8 cellular contexts compared by ENCODE assay signal in genomic region chr20:50226093-50226974, GRCh38. TPM values are rescaled to one million over a fixed set of nuclear protein-coding genes. Genes with fewer than 3 reads are reported as not detected.
DNase-seq lines count a peak whose midpoint lies in the region; ATAC-seq, FAIRE-seq and TF ChIP-seq lines count a peak whose summit lies in the region.

No MANE protein-coding gene starts in this region.

- no peak overlapping the region for H3K18ac ChIP-seq in neuronal stem cell (ENCODE audit: low read length)

- H3K79me2 ChIP-seq in HepG2 (ENCODE audit: insufficient read depth, low read length), result no peaks in the 10 kb centered on the region
- H3K79me2 ChIP-seq in GM23338 (replicated peaks; ENCODE audit: insufficient read depth), result no peaks in the 10 kb centered on the region

- H4K91ac ChIP-seq in neuronal stem cell (ENCODE audit: low read depth, low read length, poor library complexity), result no peak overlapping the region

- TF ChIP-seq RAD21 in HepG2 (CRISPR knock-in tag; IDR thresholded peaks at IDR 0.05), result no peak

- H3K9ac ChIP-seq in HepG2 (ENCODE audit: insufficient read depth, low read depth, low read length) (no peak overlapping the region), neuronal stem cell (ENCODE audit: low read depth, low read length, poor library complexity) (no peak overlapping the region)

- no peak overlapping the region for H3K27ac ChIP-seq in HepG2 (ENCODE audit: extremely low read length, insufficient read depth, low read length)
- peak overlapping the region; percentile 50 to 77 (median 60) for H3K27ac ChIP-seq in transverse colon
- no peak overlapping the region for H3K27ac ChIP-seq in neuronal stem cell (replicated peaks; ENCODE audit: low read length)
- no peak overlapping the region for H3K27ac ChIP-seq in GM23338 (ENCODE audit: low read depth)

- peak; percentile 72 for DNase-seq in Right ventricle myocardium inferior (ENCODE audit: missing footprints)
- no peak for DNase-seq in cardiac septum (ENCODE audit: low spot score)
- DNase-seq in activated T-cell treated with anti-CD3 and anti-CD28 coated beads, Interleukin-2, amount 50 U/mL, for 72 hours, result peak; percentile 35 to 40
- no peak for DNase-seq in HepG2 (ENCODE audit: low spot score)
- DNase-seq in transverse colon, result peak; percentile 45
- DNase-seq in neuronal stem cell (ENCODE audit: low spot score), result no peak
- no peak for DNase-seq in GM23338 (ENCODE audit: low spot score)
- DNase-seq in NCI-H69 (lab: John Stamatoyannopoulos, UW), result no peak

- H3K4ac ChIP-seq in neuronal stem cell (ENCODE audit: low read length), result no peak overlapping the region

- no peak overlapping the region for H4K8ac ChIP-seq in neuronal stem cell (ENCODE audit: low read depth, low read length)

- H3K4me3 Mint-ChIP-seq in activated T-cell treated with anti-CD3 and anti-CD28 coated beads, Interleukin-2, amount 50 U/mL, for 72 hours, result peak overlapping the region in 1 of 2 donors; percentile 2
- no peak overlapping the region for H3K4me3 Mint-ChIP-seq in GM23338

- CTCF ChIA-PET in HepG2 (lab: Yijun Ruan, JAX; ENCODE audit: low intra/inter-chr PET ratio, low total read pairs), result no interaction called here

- no peak overlapping the region for H2BK120ac ChIP-seq in neuronal stem cell (ENCODE audit: low read depth, low read length)

- no peaks in the 10 kb centered on the region for H3F3A ChIP-seq in GM23338 (replicated peaks; ENCODE audit: low read depth)

- H3K36me3 ChIP-seq in HepG2 (replicated peaks in 1 of 2; ENCODE audit: control insufficient read depth in 1 of 2, insufficient read depth in 2 of 2, low read length in 2 of 2), result no peaks in the 10 kb centered on the region
- no peaks in the 10 kb centered on the region for H3K36me3 ChIP-seq in transverse colon
- no peaks in the 10 kb centered on the region for H3K36me3 ChIP-seq in neuronal stem cell (replicated peaks in 1 of 2; ENCODE audit: control insufficient read depth in 2 of 2, insufficient read depth in 2 of 2, low read length in 2 of 2)
- H3K36me3 ChIP-seq in GM23338 (ENCODE audit: insufficient read depth), result no peaks in the 10 kb centered on the region

- H3K4me1 ChIP-seq in HepG2 (ENCODE audit: insufficient read depth, low read length) (peaks cover 42% of the 10 kb centered on the region), transverse colon (peaks cover 0 to 6% (median 4%) of the 10 kb centered on the region in 4 donors), neuronal stem cell (ENCODE audit: control insufficient read depth in 2 of 2, insufficient read depth in 1 of 2, low read depth in 1 of 2, low read length in 2 of 2) (no peaks in the 10 kb centered on the region), GM23338 (ENCODE audit: insufficient read depth) (no peaks in the 10 kb centered on the region)

- no peak overlapping the region for H2BK12ac ChIP-seq in neuronal stem cell (ENCODE audit: low read length)

- peaks cover 28% of the 10 kb centered on the region for H3K4me1 Mint-ChIP-seq in activated T-cell treated with anti-CD3 and anti-CD28 coated beads, Interleukin-2, amount 50 U/mL, for 72 hours (ENCODE audit: low read depth)
- peaks cover 4% of the 10 kb centered on the region; the same call in 1 of the 3 replicates for H3K4me1 Mint-ChIP-seq in GM23338

- TF ChIP-seq EP300 in HepG2 (IDR thresholded peaks at IDR 0.05; ENCODE audit: low read depth in 2 of 2, low read length in 2 of 2), result no peak
- no peak for TF ChIP-seq EP300 in HepG2 (CRISPR knock-in tag; IDR thresholded peaks at IDR 0.05; ENCODE audit: borderline replicate concordance)
- TF ChIP-seq EP300 in transverse colon (IDR thresholded peaks at IDR 0.05; ENCODE audit: low read depth), result no peak

- no peak for ATAC-seq in Right ventricle myocardium inferior
- ATAC-seq in activated T-cell treated with anti-CD3 and anti-CD28 coated beads, Interleukin-2, amount 50 U/mL, for 72 hours (replicated peaks in 1 of 2), result peak; percentile 22 to 46
- no peak for ATAC-seq in HepG2
- no peak for ATAC-seq in GM23338

- no peak overlapping the region for H2BK5ac ChIP-seq in neuronal stem cell (ENCODE audit: low read length)

- H3K4me2 ChIP-seq in HepG2 (ENCODE audit: low read depth, low read length) (no peak overlapping the region), neuronal stem cell (ENCODE audit: insufficient read depth, low read length, poor library complexity, severe bottlenecking) (no peak overlapping the region), GM23338 (no peak overlapping the region)

- H3K36me3 Mint-ChIP-seq in activated T-cell treated with anti-CD3 and anti-CD28 coated beads, Interleukin-2, amount 50 U/mL, for 72 hours (ENCODE audit: insufficient read depth in 2 of 2), result peaks cover 0 to 3% of the 10 kb centered on the region in 2 donors
- no peaks in the 10 kb centered on the region for H3K36me3 Mint-ChIP-seq in GM23338 (ENCODE audit: low read depth)

- WGBS in HepG2 (ENCODE audit: low lambda C conversion rate), result 52% methylated on average over 13 of the region's 13 CpGs
- 67 to 69% methylated on average over 6 to 13 of the region's 13 CpGs for WGBS in transverse colon (ENCODE audit: low coverage in 1 of 2), 2 donors
- WGBS in neuronal stem cell (ENCODE audit: extremely low coverage in 2 of 2, insufficient read length in 2 of 2, insufficient replicate concordance in 1 of 2), 2 donors, result no CpG with 5 or more reads among the region's 13 CpGs

- H2BK15ac ChIP-seq in neuronal stem cell (ENCODE audit: low read length), result no peak overlapping the region

- no peaks in the 10 kb centered on the region for H3K9me2 ChIP-seq in GM23338 (ENCODE audit: insufficient read depth)

- H2AK5ac ChIP-seq in neuronal stem cell (ENCODE audit: low read depth, low read length), result no peak overlapping the region

- TF ChIP-seq POLR2A in HepG2 (IDR thresholded peaks at IDR 0.05; ENCODE audit: insufficient read depth in 1 of 2, low read depth in 2 of 2, low read length in 2 of 2) (no peak), transverse colon (IDR thresholded peaks at IDR 0.05) (no peak)

- in situ Hi-C loops in HepG2 (cut with HindIII; ENCODE audit: extremely low pct_ligation_motif_present, low pct_unique_long_range_greater_than_20kb), result no loop called here
- in situ Hi-C loops in transverse colon (cut with MboI; ENCODE audit: low pct_ligation_motif_present in 1 of 4, low pct_unique_long_range_greater_than_20kb in 1 of 4, low sequenced_read_pairs in 3 of 4), result no loop called here

- H3K9me3 ChIP-seq in HepG2 (ENCODE audit: low read length) (no peaks in the 10 kb centered on the region), transverse colon (no peaks in the 10 kb centered on the region), neuronal stem cell (replicated peaks in 1 of 2; ENCODE audit: control insufficient read depth in 2 of 2, insufficient read depth in 1 of 2, low read depth in 1 of 2, low read length in 2 of 2) (no peaks in the 10 kb centered on the region)

- POLR2A ChIA-PET in HepG2 (lab: Yijun Ruan, JAX), result no interaction called here

- intact Hi-C loops in Right ventricle myocardium inferior (cut with DNase I), result no loop called here
- intact Hi-C loops in cardiac septum (cut with DNase I), result loop anchor here (5.0 kb wide), 1 partner anchor 51 kb away; no protein-coding TSS in a partner anchor
- intact Hi-C loops in HepG2 (cut with micrococcal nuclease; ENCODE audit: unreplicated experiment), result no loop called here
- intact Hi-C loops in transverse colon (cut with DNase I; ENCODE audit: low total_unique reads), result no loop called here

- H3K27me3 Mint-ChIP-seq in activated T-cell treated with anti-CD3 and anti-CD28 coated beads, Interleukin-2, amount 50 U/mL, for 72 hours (ENCODE audit: low read depth), result no peaks in the 10 kb centered on the region
- H3K27me3 Mint-ChIP-seq in GM23338 (ENCODE audit: insufficient read depth, low read depth, poor library complexity), result peaks cover 7% of the 10 kb centered on the region

- H4K20me1 ChIP-seq in HepG2 (ENCODE audit: insufficient read depth, low read length), result no peaks in the 10 kb centered on the region
- no peaks in the 10 kb centered on the region for H4K20me1 ChIP-seq in GM23338 (replicated peaks; ENCODE audit: insufficient read depth)

- peak overlapping the region; percentile 9 for H3K27ac Mint-ChIP-seq in activated T-cell treated with anti-CD3 and anti-CD28 coated beads, Interleukin-2, amount 50 U/mL, for 72 hours
- no peak overlapping the region for H3K27ac Mint-ChIP-seq in GM23338

- H3K27me3 ChIP-seq in HepG2 (ENCODE audit: control insufficient read depth in 1 of 2, insufficient read depth in 2 of 2, low read length in 2 of 2) (peaks cover 9 to 44% of the 10 kb centered on the region in 2 experiments; a peak in 3 of 5 replicates), transverse colon (no peaks in the 10 kb centered on the region), neuronal stem cell (ENCODE audit: control insufficient read depth in 3 of 3, insufficient read depth in 3 of 3, low read depth in 1 of 3, low read length in 3 of 3) (peaks cover 0 to 9% (median 1%) of the 10 kb centered on the region in 3 experiments), GM23338 (ENCODE audit: insufficient read depth) (no peaks in the 10 kb centered on the region)

- H3K23ac ChIP-seq in neuronal stem cell (ENCODE audit: low read depth, low read length, poor library complexity), result no peak overlapping the region

- no peak overlapping the region for H3K14ac ChIP-seq in neuronal stem cell (ENCODE audit: low read length)

- H3K4me3 ChIP-seq in HepG2 (replicated peaks in 1 of 3; ENCODE audit: insufficient read depth in 1 of 3, low read depth in 2 of 3, low read length in 3 of 3) (no peak overlapping the region), transverse colon (no peak overlapping the region), neuronal stem cell (ENCODE audit: low read length in 2 of 2) (no peak overlapping the region), GM23338 (no peak overlapping the region)

- BruUV-seq in HepG2 (replicated peaks; lab: Mats Ljungman, UMichigan), result no TSS peak

- TF ChIP-seq CTCF in HepG2 (CRISPR knock-in tag; IDR thresholded peaks at IDR 0.05), result no peak
- TF ChIP-seq CTCF in transverse colon (IDR thresholded peaks at IDR 0.05), result no peak
- TF ChIP-seq CTCF in GM23338 (conservative IDR thresholded peaks at IDR 0.05; ENCODE audit: low read depth in 2 of 2), result no peak

- FAIRE-seq in HepG2 (lab: Jason Lieb, UNC), result no peak

- H2AFZ ChIP-seq in HepG2 (ENCODE audit: low read length), result no peak overlapping the region
- no peak overlapping the region for H2AFZ ChIP-seq in neuronal stem cell (ENCODE audit: low read length)
- H2AFZ ChIP-seq in GM23338, result no peak overlapping the region

- H3K79me1 ChIP-seq in neuronal stem cell (ENCODE audit: low read depth, low read length), result no peaks in the 10 kb centered on the region

- peaks cover 0 to 1% of the 10 kb centered on the region in 2 donors for H3K9me3 Mint-ChIP-seq in activated T-cell treated with anti-CD3 and anti-CD28 coated beads, Interleukin-2, amount 50 U/mL, for 72 hours
- H3K9me3 Mint-ChIP-seq in GM23338, result no peaks in the 10 kb centered on the region

RNA-seq across cellular contexts. Expression of gene CEBPB, which starts 35.7 kb away (rescaled TPM):
- total RNA-seq in Right ventricle myocardium inferior (62.4 TPM), cardiac septum (33.2 TPM), HepG2 (2016; rRNA removed; fragmentation: Illumina TruSeq; extraction: Trizol) (12.1 and 18.5 TPM in 2 replicates), transverse colon (10 to 100 TPM; 26.1 to 78.9 (median 57.1) TPM)
- 100 to 1,000 TPM; 111 to 134 TPM for total RNA-seq in activated T-cell treated with anti-CD3 and anti-CD28 coated beads, Interleukin-2, amount 50 U/mL, for 72 hours
- total RNA-seq in HepG2 (2016; cell fraction: cytosol; rRNA removed; fragmentation: Illumina TruSeq; extraction: Trizol; ENCODE audit: low read depth), result 9.1 and 9.9 TPM in 2 replicates
- total RNA-seq in HepG2 (2016; cell fraction: insoluble cytoplasmic fraction; rRNA removed; fragmentation: Illumina TruSeq; extraction: Trizol), result 11.0 and 17.4 TPM in 2 replicates
- total RNA-seq in HepG2 (2016; cell fraction: membrane; rRNA removed; fragmentation: Illumina TruSeq; extraction: Trizol), result 19.9 and 21.0 TPM in 2 replicates
- total RNA-seq in HepG2 (2016; cell fraction: nucleus; rRNA removed; fragmentation: Illumina TruSeq; extraction: Trizol), result 8.1 and 9.8 TPM in 2 replicates
- polyA plus RNA-seq in HepG2 (2011; rRNA removed) (28.2 and 43.0 TPM in 2 replicates), GM23338 (2016; fragmentation: Nextera tagmentation; extraction: Ambion mirVana) (20.6 and 23.7 TPM in 2 replicates)
- 31.3 and 41.1 TPM in 2 replicates for polyA plus RNA-seq in HepG2 (2011; cell fraction: cytosol; rRNA removed)
- polyA plus RNA-seq in HepG2 (2011; cell fraction: nucleus; rRNA removed), result 47.8 and 49.8 TPM in 2 replicates
- 33.9 and 49.4 TPM in 2 replicates for polyA plus RNA-seq in HepG2 (2012)
- 8.7 and 9.3 TPM in 2 replicates for polyA plus RNA-seq in HepG2 (2016; cell fraction: cytosol; fragmentation: Illumina TruSeq; extraction: Trizol; ENCODE audit: low read depth)
- 24.7 and 26.6 TPM in 2 replicates for polyA plus RNA-seq in HepG2 (2016; cell fraction: insoluble cytoplasmic fraction; fragmentation: Illumina TruSeq; extraction: Trizol; ENCODE audit: low read depth)
- polyA plus RNA-seq in HepG2 (2016; cell fraction: membrane; fragmentation: Illumina TruSeq; extraction: Trizol; ENCODE audit: low read depth), result 16.8 and 19.0 TPM in 2 replicates
- 21.1 and 24.6 TPM in 2 replicates for polyA plus RNA-seq in HepG2 (2016; cell fraction: nucleus; fragmentation: Illumina TruSeq; extraction: Trizol; ENCODE audit: insufficient read depth, low read depth)
- polyA minus RNA-seq in HepG2 (2011; rRNA and poly(A)+ RNA removed; ENCODE audit: low replicate concordance), result 12.1 and 28.5 TPM in 2 replicates
- polyA minus RNA-seq in HepG2 (2011; cell fraction: cytosol; rRNA and poly(A)+ RNA removed), result 56.9 and 63.6 TPM in 2 replicates
- polyA minus RNA-seq in HepG2 (2011; cell fraction: nucleus; rRNA and poly(A)+ RNA removed), result 21.4 and 26.7 TPM in 2 replicates
- 3.2 TPM for polyA plus RNA-seq in neuronal stem cell (2013, experiment 1 of 2)
- 3.2 TPM for polyA plus RNA-seq in neuronal stem cell (2013, experiment 2 of 2)
- 20.5 and 25.4 TPM in 2 replicates for total RNA-seq in GM23338 (2014; rRNA removed; shearing (Covaris generic))

Comparison
In these comparisons a context has a peak if more than half of its experiments do, and no peak if none do; other contexts are left out.
1. DNase-seq: peak in Right ventricle myocardium inferior (single experiment), activated T-cell treated with anti-CD3 and anti-CD28 coated beads, Interleukin-2, amount 50 U/mL, for 72 hours (2 of 2) and transverse colon (single experiment); none in cardiac septum (single experiment), HepG2 (single experiment), neuronal stem cell (single experiment), GM23338 (single experiment) and NCI-H69 (single experiment).
2. ATAC-seq: peak in activated T-cell treated with anti-CD3 and anti-CD28 coated beads, Interleukin-2, amount 50 U/mL, for 72 hours (2 of 2); none in Right ventricle myocardium inferior (single experiment), HepG2 (single experiment) and GM23338 (single experiment).
3. H3K27ac ChIP-seq: peak in transverse colon (4 of 4); none in HepG2 (single experiment), neuronal stem cell (single experiment) and GM23338 (single experiment).